ENCODE assay signal across 1 cellular context in genomic region chr1:244865820-244866219, GRCh38.
TF ChIP-seq lines count a peak whose summit lies in the region.

No MANE protein-coding gene starts in this region.

TF ChIP-seq in HCT116, 20 proteins besides CTCF, POLR2A, EP300 and RAD21 (continued from another document):
- TF ChIP-seq JUND (IDR thresholded peaks at IDR 0.05), result no peak
- no peak for TF ChIP-seq POLR2AphosphoS5 (IDR thresholded peaks at IDR 0.05; ENCODE audit: low read depth, low read length)
- no peak for TF ChIP-seq TCF7L2 (IDR thresholded peaks at IDR 0.05; ENCODE audit: borderline replicate concordance, extremely low read depth, insufficient read depth, insufficient read length)
- no peak for TF ChIP-seq SP1 (IDR thresholded peaks at IDR 0.05; ENCODE audit: low read depth)
- TF ChIP-seq, protein P1, sequence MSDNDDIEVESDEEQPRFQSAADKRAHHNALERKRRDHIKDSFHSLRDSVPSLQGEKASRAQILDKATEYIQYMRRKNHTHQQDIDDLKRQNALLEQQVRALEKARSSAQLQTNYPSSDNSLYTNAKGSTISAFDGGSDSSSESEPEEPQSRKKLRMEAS (IDR thresholded peaks at IDR 0.05), result no peak
- no peak for TF ChIP-seq CBX3 (IDR thresholded peaks at IDR 0.05; ENCODE audit: low read depth)
- no peak for TF ChIP-seq FOSL1 (IDR thresholded peaks at IDR 0.05; ENCODE audit: low read depth)
- no peak for TF ChIP-seq SRF (IDR thresholded peaks at IDR 0.05; ENCODE audit: low read depth)
